ENCODE assay signal across 1 cellular context in the genomic region with DNA sequence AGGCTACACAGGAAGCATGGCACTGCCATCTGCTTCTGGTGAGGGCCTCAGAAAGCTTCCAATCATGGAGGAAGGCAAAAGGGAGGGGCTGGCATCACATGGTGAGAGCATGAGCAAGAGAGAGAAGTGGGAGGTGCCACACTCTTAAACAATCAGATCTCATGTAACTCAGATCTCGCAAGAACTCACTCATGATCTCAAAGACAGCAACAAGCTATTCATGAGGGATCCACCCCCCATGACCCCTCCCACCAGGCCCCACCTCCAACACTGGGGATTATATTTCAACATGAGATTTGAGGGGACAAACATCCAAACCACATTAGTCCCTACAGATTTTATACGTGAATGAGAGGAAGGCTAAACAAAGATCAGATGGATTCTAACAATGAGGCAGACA.
TF ChIP-seq lines count a peak whose summit lies in the region.

No MANE protein-coding gene starts in this region.

TF ChIP-seq in GM23338, 12 proteins besides CTCF, POLR2A, EP300 and RAD21:
- TF ChIP-seq, protein P1, sequence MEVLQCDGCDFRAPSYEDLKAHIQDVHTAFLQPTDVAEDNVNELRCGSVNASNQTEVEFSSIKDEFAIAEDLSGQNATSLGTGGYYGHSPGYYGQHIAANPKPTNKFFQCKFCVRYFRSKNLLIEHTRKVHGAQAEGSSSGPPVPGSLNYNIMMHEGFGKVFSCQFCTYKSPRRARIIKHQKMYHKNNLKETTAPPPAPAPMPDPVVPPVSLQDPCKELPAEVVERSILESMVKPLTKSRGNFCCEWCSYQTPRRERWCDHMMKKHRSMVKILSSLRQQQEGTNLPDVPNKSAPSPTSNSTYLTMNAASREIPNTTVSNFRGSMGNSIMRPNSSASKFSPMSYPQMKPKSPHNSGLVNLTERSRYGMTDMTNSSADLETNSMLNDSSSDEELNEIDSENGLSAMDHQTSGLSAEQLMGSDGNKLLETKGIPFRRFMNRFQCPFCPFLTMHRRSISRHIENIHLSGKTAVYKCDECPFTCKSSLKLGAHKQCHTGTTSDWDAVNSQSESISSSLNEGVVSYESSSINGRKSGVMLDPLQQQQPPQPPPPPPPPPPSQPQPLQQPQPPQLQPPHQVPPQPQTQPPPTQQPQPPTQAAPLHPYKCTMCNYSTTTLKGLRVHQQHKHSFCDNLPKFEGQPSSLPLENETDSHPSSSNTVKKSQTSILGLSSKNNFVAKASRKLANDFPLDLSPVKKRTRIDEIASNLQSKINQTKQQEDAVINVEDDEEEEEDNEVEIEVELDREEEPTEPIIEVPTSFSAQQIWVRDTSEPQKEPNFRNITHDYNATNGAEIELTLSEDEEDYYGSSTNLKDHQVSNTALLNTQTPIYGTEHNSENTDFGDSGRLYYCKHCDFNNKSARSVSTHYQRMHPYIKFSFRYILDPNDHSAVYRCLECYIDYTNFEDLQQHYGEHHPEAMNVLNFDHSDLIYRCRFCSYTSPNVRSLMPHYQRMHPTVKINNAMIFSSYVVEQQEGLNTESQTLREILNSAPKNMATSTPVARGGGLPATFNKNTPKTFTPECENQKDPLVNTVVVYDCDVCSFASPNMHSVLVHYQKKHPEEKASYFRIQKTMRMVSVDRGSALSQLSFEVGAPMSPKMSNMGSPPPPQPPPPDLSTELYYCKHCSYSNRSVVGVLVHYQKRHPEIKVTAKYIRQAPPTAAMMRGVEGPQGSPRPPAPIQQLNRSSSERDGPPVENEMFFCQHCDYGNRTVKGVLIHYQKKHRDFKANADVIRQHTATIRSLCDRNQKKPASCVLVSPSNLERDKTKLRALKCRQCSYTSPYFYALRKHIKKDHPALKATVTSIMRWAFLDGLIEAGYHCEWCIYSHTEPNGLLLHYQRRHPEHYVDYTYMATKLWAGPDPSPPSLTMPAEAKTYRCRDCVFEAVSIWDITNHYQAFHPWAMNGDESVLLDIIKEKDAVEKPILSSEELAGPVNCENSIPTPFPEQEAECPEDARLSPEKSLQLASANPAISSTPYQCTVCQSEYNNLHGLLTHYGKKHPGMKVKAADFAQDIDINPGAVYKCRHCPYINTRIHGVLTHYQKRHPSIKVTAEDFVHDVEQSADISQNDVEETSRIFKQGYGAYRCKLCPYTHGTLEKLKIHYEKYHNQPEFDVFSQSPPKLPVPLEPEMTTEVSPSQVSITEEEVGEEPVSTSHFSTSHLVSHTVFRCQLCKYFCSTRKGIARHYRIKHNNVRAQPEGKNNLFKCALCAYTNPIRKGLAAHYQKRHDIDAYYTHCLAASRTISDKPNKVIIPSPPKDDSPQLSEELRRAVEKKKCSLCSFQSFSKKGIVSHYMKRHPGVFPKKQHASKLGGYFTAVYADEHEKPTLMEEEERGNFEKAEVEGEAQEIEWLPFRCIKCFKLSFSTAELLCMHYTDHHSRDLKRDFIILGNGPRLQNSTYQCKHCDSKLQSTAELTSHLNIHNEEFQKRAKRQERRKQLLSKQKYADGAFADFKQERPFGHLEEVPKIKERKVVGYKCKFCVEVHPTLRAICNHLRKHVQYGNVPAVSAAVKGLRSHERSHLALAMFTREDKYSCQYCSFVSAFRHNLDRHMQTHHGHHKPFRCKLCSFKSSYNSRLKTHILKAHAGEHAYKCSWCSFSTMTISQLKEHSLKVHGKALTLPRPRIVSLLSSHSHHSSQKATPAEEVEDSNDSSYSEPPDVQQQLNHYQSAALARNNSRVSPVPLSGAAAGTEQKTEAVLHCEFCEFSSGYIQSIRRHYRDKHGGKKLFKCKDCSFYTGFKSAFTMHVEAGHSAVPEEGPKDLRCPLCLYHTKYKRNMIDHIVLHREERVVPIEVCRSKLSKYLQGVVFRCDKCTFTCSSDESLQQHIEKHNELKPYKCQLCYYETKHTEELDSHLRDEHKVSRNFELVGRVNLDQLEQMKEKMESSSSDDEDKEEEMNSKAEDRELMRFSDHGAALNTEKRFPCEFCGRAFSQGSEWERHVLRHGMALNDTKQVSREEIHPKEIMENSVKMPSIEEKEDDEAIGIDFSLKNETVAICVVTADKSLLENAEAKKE (CRISPR knock-in tag; IDR thresholded peaks at IDR 0.05): no peak
- TF ChIP-seq EZH2 (IDR thresholded peaks at IDR 0.05; ENCODE audit: low read depth, unreplicated experiment): no peak
- TF ChIP-seq ZNF114 (CRISPR knock-in tag; IDR thresholded peaks at IDR 0.05): no peak
- TF ChIP-seq POLR2AphosphoS5 (IDR thresholded peaks at IDR 0.05; ENCODE audit: low read depth): no peak
- TF ChIP-seq, protein P2, sequence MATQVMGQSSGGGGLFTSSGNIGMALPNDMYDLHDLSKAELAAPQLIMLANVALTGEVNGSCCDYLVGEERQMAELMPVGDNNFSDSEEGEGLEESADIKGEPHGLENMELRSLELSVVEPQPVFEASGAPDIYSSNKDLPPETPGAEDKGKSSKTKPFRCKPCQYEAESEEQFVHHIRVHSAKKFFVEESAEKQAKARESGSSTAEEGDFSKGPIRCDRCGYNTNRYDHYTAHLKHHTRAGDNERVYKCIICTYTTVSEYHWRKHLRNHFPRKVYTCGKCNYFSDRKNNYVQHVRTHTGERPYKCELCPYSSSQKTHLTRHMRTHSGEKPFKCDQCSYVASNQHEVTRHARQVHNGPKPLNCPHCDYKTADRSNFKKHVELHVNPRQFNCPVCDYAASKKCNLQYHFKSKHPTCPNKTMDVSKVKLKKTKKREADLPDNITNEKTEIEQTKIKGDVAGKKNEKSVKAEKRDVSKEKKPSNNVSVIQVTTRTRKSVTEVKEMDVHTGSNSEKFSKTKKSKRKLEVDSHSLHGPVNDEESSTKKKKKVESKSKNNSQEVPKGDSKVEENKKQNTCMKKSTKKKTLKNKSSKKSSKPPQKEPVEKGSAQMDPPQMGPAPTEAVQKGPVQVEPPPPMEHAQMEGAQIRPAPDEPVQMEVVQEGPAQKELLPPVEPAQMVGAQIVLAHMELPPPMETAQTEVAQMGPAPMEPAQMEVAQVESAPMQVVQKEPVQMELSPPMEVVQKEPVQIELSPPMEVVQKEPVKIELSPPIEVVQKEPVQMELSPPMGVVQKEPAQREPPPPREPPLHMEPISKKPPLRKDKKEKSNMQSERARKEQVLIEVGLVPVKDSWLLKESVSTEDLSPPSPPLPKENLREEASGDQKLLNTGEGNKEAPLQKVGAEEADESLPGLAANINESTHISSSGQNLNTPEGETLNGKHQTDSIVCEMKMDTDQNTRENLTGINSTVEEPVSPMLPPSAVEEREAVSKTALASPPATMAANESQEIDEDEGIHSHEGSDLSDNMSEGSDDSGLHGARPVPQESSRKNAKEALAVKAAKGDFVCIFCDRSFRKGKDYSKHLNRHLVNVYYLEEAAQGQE (IDR thresholded peaks at IDR 0.05; ENCODE audit: unreplicated experiment): no peak
- TF ChIP-seq CREB1 (CRISPR knock-in tag; IDR thresholded peaks at IDR 0.05; ENCODE audit: low read depth): no peak
